In the genomic region with DNA sequence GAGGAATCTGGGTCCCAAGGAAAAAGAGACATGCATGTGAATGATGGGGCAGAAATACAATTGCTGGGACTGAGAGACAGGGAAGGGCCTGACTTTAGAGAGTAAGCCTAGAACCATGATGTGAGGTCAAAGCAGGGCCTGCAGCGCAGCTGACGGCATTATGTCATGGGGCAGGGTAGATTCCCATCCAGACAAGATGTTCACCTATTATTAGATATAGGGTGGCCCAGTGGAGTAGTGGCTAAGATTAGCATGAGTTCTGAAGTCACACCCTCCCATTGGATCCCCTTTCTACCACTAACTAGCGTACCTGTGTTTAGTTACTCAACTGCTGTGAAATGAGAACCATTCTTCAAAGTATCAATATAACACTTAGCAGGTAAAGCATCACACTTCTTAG, we compare ENCODE assay signal across 26 cellular contexts.
"Had no signal": no experiment of that assay in that cellular context is flagged by ENCODE, and none has a peak within 500 bp of the region (broad histone marks: within the 10 kb centered on the region; RNA-seq: fewer than 3 reads in every experiment).

No MANE protein-coding gene starts in this region.

- DNase-seq: stimulated activated CD4-positive, alpha-beta T cell treated with anti-CD3 and anti-CD28 coated beads, Interleukin-2, amount 100 ng/mL, for 48 hours; stimulated activated CD4-positive, alpha-beta T cell treated with anti-CD3 and anti-CD28 coated beads, Interleukin-4, amount 100 ng/mL, for 1 hour; stimulated activated CD4-positive, alpha-beta T cell treated with anti-CD3 and anti-CD28 coated beads, Interleukin-4, amount 100 ng/mL, for 24 hours; stimulated activated CD4-positive, alpha-beta T cell treated with anti-CD3 and anti-CD28 coated beads, Interleukin-4, amount 100 ng/mL, for 4 hours; stimulated activated CD8-positive, alpha-beta memory T cell treated with anti-CD3 and anti-CD28 coated beads, Interleukin-4, amount 100 ng/mL, for 48 hours; stimulated activated naive B cell treated with anti-CD40 and anti-IgM and Interleukin-4, amounts not matched to agents 10 μg/mL and 1 μg/mL and 100 μg/mL, for 72 hours; stimulated activated naive CD4-positive, alpha-beta T cell; stimulated activated naive CD4-positive, alpha-beta T cell treated with Interleukin-2 at 50 U/mL for 16 hours; stimulated activated naive CD8-positive, alpha-beta T cell treated with anti-CD3 and anti-CD28 coated beads, Interleukin-15, amount 100 ng/mL, for 72 hours; stimulated activated naive CD8-positive, alpha-beta T cell treated with anti-CD3 and anti-CD28 coated beads, Interleukin-15, Interleukin-2, amounts not matched to agents 100 U/mL and 50 U/mL, for 24 hours; stomach; substantia nigra; testis; thyroid gland; tibial artery; transverse colon; trophoblast cell; upper lobe of left lung; upper lobe of right lung; uterus had no signal

- H3K27me3 ChIP-seq: stomach, suprapubic skin, testis, thyroid gland, tibial artery, tibial nerve, transverse colon, upper lobe of left lung, upper lobe of right lung, uterus, vagina had no signal

- H3K4me1 ChIP-seq: stomach, suprapubic skin, testis, thyroid gland, tibial artery, tibial nerve, uterus, vagina had no signal

- H3K36me3 ChIP-seq: stomach, suprapubic skin, thoracic aorta, thyroid gland, tibial artery, transverse colon, upper lobe of left lung, upper lobe of right lung, uterus, vagina had no signal

- H3K4me3 ChIP-seq: stomach, suprapubic skin, testis, thoracic aorta, thyroid gland, tibial artery, tibial nerve, transverse colon, upper lobe of left lung, upper lobe of right lung, uterus, vagina had no signal

- ATAC-seq: stimulated activated effector memory CD8-positive, alpha-beta T cell treated with anti-CD3 and anti-CD28 coated beads, Interleukin-12 subunit alpha, Interleukin-12 subunit beta, amount 100 ng/mL, for 72 hours; stimulated activated memory B cell treated with anti-CD40 and anti-IgM and Interleukin-4, amounts not matched to agents 10 μg/mL and 1 μg/mL and 100 μg/mL, for 72 hours; stimulated activated naive B cell treated with anti-CD40 and anti-IgM and Interleukin-4, amounts not matched to agents 10 μg/mL and 1 μg/mL and 100 μg/mL, for 72 hours; stimulated activated naive CD8-positive, alpha-beta T cell treated with anti-CD3 and anti-CD28 coated beads, Interleukin-15, amount 100 ng/mL, for 72 hours; stimulated activated naive CD8-positive, alpha-beta T cell treated with anti-CD3 and anti-CD28 coated beads, Interleukin-15, Interleukin-2, amounts not matched to agents 100 U/mL and 50 U/mL, for 24 hours; upper lobe of right lung had no signal

- H3K27ac ChIP-seq: stomach, suprapubic skin, testis, thoracic aorta, thyroid gland, tibial artery, tibial nerve, transverse colon, upper lobe of left lung, upper lobe of right lung, uterus, vagina had no signal

- H3K9me3 ChIP-seq: stomach, suprapubic skin, testis, thoracic aorta, thyroid gland, tibial artery, transverse colon, upper lobe of left lung, upper lobe of right lung, uterus, vagina had no signal
